In the genomic region with DNA sequence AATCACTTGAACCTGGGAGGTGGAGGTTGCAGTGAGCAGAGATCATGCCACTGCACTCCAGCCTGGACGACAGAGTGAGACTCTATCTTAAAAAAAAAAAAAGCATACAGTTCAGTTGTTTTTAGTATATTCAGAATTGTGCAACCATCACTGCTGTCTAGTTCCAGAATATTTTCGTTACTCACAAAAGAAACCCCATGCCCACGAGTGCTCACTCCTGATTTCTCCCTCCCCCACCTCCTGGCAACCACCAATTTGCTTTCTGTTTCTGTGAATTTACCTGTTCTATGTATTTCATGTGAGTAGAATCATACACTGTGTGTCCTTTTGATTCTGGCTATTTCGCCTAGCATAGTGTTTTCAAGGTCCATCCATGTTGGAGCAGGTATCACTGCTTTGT, we compare ENCODE assay signal across 10 cellular contexts. TPM values are rescaled to one million over a fixed set of nuclear protein-coding genes. Genes with fewer than 3 reads are reported as not detected.
DNase-seq lines count a peak whose midpoint lies in the region; TF ChIP-seq lines count a peak whose summit lies in the region.
"Had no signal": no experiment of that assay in that cellular context is flagged by ENCODE, and none has a peak within 500 bp of the region (broad histone marks: within the 10 kb centered on the region; RNA-seq: fewer than 3 reads in every experiment).

No MANE protein-coding gene starts in this region.

- H3K9me3 ChIP-seq in OCI-LY7 (ENCODE audit: low read length) (no peaks in the 10 kb centered on the region), adipocyte (ENCODE audit: control insufficient read depth, low read length) (no peaks in the 10 kb centered on the region), Caco-2 (no peaks in the 10 kb centered on the region)
- H3K9me3 ChIP-seq: testis had no signal

- H3K79me2 ChIP-seq in OCI-LY7 (ENCODE audit: insufficient read depth, low read depth, low read length), result peaks cover 12% of the 10 kb centered on the region; the same call in 1 of the 2 replicates

- H3K36me3 Mint-ChIP-seq in neural crest cell (ENCODE audit: low read depth), result no peaks in the 10 kb centered on the region
- peaks cover 13% of the 10 kb centered on the region for H3K36me3 Mint-ChIP-seq in Caco-2 (ENCODE audit: insufficient read depth, unreplicated experiment)

- POLR2A ChIA-PET in OCI-LY7 (lab: Charles Lee), result interaction anchor here (0.7 to 7.8 kb wide), 12 partner anchors 11 to 302 kb away, joined by 3 to 91 read pairs (median 4); no protein-coding TSS in a partner anchor
- POLR2A ChIA-PET in Caco-2 (lab: Charles Lee), result no interaction called here

- peaks cover 43% of the 10 kb centered on the region for H3K4me1 Mint-ChIP-seq in neural crest cell
- peaks cover 22% of the 10 kb centered on the region for H3K4me1 Mint-ChIP-seq in Caco-2 (ENCODE audit: low read depth, unreplicated experiment)

- H3K27ac Mint-ChIP-seq in neural crest cell (ENCODE audit: unreplicated experiment) (peak overlapping the region; percentile 1), Caco-2 (ENCODE audit: unreplicated experiment) (no peak overlapping the region)

- H3K27me3 Mint-ChIP-seq in neural crest cell (ENCODE audit: low read depth) (no peaks in the 10 kb centered on the region), Caco-2 (ENCODE audit: insufficient read depth, unreplicated experiment) (no peaks in the 10 kb centered on the region)

- H3K36me3 ChIP-seq in OCI-LY7 (ENCODE audit: insufficient read depth, low read length) (no peaks in the 10 kb centered on the region), adipocyte (ENCODE audit: control insufficient read depth, insufficient read depth, low read length, severe bottlenecking) (no peaks in the 10 kb centered on the region), Caco-2 (ENCODE audit: control insufficient read depth, insufficient read depth, low read length) (no peaks in the 10 kb centered on the region)

- intact Hi-C loops in OCI-LY7 (cut with micrococcal nuclease; ENCODE audit: unreplicated experiment), result no loop called here
- intact Hi-C loops in Caco-2 (cut with micrococcal nuclease; ENCODE audit: unreplicated experiment), result no loop called here

- H3K4me3 ChIP-seq in OCI-LY7 (ENCODE audit: low read depth, low read length, poor library complexity, severe bottlenecking), result peak overlapping the region; percentile 24
- no peak overlapping the region for H3K4me3 ChIP-seq in adipocyte (ENCODE audit: low read length)
- H3K4me3 ChIP-seq in Caco-2 (ENCODE audit: low read depth, low read length), result no peak overlapping the region
- H3K4me3 ChIP-seq: testis had no signal

- no peak for TF ChIP-seq CTCF in OCI-LY7 (conservative IDR thresholded peaks at IDR 0.05; ENCODE audit: low read length)
- no peak for TF ChIP-seq CTCF in neural crest cell (conservative IDR thresholded peaks at IDR 0.05)
- no peak for TF ChIP-seq CTCF in Caco-2 (IDR thresholded peaks at IDR 0.05; ENCODE audit: insufficient read depth in 1 of 2, low read depth in 1 of 2, low read length in 1 of 2, severe bottlenecking in 1 of 2, unreplicated experiment in 1 of 2)

- DNase-seq in CD1c-positive myeloid dendritic cell (ENCODE audit: extremely low spot score) (peak; percentile 63), OCI-LY7 (ENCODE audit: low spot score) (no peak), adipocyte (ENCODE audit: low read depth) (peak; percentile 62), neural crest cell (ENCODE audit: low read depth, low spot score) (no peak), HuH-7.5 (ENCODE audit: low spot score) (no peak), KG1 (lab: John Stamatoyannopoulos, UW) (no peak), AG20443 (ENCODE audit: low spot score) (no peak), Caco-2 (no peak)
- DNase-seq: effector CD8-positive, alpha-beta T cell; testis had no signal

- peak overlapping the region; percentile 37; the same call in 1 of the 2 replicates for H2AFZ ChIP-seq in OCI-LY7 (ENCODE audit: low read length)

- peak overlapping the region; percentile 85 for H3K27ac ChIP-seq in OCI-LY7 (ENCODE audit: low read depth, low read length, poor library complexity, severe bottlenecking)
- H3K27ac ChIP-seq: testis had no signal

- BruUV-seq in OCI-LY7 (replicated peaks; lab: Mats Ljungman, UMichigan), result no TSS peak
- no TSS peak for BruUV-seq in Caco-2 (replicated peaks; lab: Mats Ljungman, UMichigan)

- no peaks in the 10 kb centered on the region for H4K20me1 ChIP-seq in OCI-LY7 (ENCODE audit: insufficient read depth, low read length)

- H3K4me3 Mint-ChIP-seq in neural crest cell (no peak overlapping the region), Caco-2 (ENCODE audit: unreplicated experiment) (no peak overlapping the region)

- H3K9me3 Mint-ChIP-seq in neural crest cell (no peaks in the 10 kb centered on the region), Caco-2 (ENCODE audit: unreplicated experiment) (no peaks in the 10 kb centered on the region)

- H3K9me2 ChIP-seq in OCI-LY7 (ENCODE audit: insufficient read depth, low read length), result no peaks in the 10 kb centered on the region

- peak overlapping the region; percentile 80 for H3K4me2 ChIP-seq in OCI-LY7 (ENCODE audit: low read length)

- no peak overlapping the region for H3K9ac ChIP-seq in adipocyte (ENCODE audit: low read length)

- H3K4me1 ChIP-seq in OCI-LY7 (ENCODE audit: insufficient read depth, low read length, poor library complexity, severe bottlenecking), result peaks cover 74% of the 10 kb centered on the region
- H3K4me1 ChIP-seq in adipocyte (ENCODE audit: control insufficient read depth, insufficient read depth, low read length), result peaks cover 44% of the 10 kb centered on the region
- peaks cover 4% of the 10 kb centered on the region; the same call in 1 of the 2 replicates for H3K4me1 ChIP-seq in Caco-2
- H3K4me1 ChIP-seq: testis had no signal

- H3K27me3 ChIP-seq in adipocyte (replicated peaks; ENCODE audit: control insufficient read depth, insufficient read depth, low read length) (no peaks in the 10 kb centered on the region), Caco-2 (replicated peaks; ENCODE audit: control insufficient read depth, insufficient read depth, low read length) (no peaks in the 10 kb centered on the region)
- H3K27me3 ChIP-seq: testis had no signal

- CTCF ChIA-PET in OCI-LY7 (lab: Charles Lee; ENCODE audit: unreplicated experiment) (interaction anchor here (0.9 to 1.7 kb wide), 3 partner anchors 9 to 15 kb away, joined by 3 to 7 read pairs (median 3); no protein-coding TSS in a partner anchor), Caco-2 (lab: Charles Lee) (no interaction called here)

RNA-seq across cellular contexts. Expression of a gene that starts 24.8 kb away (rescaled TPM):
- 4.5 and 5.4 TPM in 2 replicates for total RNA-seq in OCI-LY7 (2014; rRNA removed; shearing (Covaris generic))
- total RNA-seq in OCI-LY7 (2022), result 24.9 and 28.3 TPM in 2 replicates
- total RNA-seq in neural crest cell, result 24.3 and 25.5 TPM in 2 replicates
- total RNA-seq in Caco-2 (2022), result 9.7 and 11.0 TPM in 2 replicates

Comparison
In these comparisons a context has a peak if more than half of its experiments do, and no peak if none do; other contexts are left out.
1. DNase-seq: peak in CD1c-positive myeloid dendritic cell (single experiment) and adipocyte (single experiment); none in OCI-LY7 (single experiment), neural crest cell (single experiment), HuH-7.5 (single experiment), KG1 (single experiment), AG20443 (single experiment) and Caco-2 (0 of 2).